ENCODE assay signal across 8 cellular contexts in the genomic region with DNA sequence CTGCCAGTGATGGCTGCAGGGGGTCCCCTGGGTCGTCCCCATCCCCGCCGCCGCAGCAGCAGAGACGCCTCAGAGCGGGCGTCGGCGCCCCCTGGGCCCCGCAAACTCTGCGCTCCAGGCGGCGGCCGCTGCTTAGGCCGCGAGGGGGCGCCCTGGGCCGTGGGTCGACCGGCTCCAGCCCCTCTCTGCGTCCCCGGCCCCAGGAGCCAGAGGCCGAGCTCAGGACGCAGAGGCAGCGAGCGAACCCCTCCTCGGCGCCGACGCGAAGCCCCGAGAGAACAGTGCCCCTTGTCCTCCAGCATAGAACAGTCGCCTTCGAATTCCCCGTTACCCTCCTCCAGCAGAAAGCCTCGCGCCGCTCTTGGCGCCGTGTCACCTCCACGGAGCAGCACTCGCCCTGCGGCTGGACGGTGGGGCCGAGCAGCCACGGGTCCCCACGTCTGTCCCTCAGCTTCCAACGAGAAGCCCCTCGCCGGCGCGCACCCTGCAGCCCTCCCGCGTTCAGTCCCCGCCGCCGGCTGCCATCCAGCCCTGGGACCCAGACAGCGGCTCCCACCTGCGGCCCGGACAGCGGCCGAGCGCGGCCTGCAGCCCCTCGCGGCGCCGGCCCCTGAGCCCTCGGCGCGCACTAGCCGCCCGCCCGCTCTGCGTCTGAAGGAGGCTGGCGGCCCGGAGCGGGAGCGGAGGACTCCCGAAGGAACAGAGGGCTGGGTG.
DNase-seq lines count a peak whose midpoint lies in the region; ATAC-seq and TF ChIP-seq lines count a peak whose summit lies in the region.

No MANE protein-coding gene starts in this region.

- DNase-seq in NCI-H446 (lab: John Stamatoyannopoulos, UW) (peak; percentile 8 to 72), NCI-H446 treated with DMSO at 0.1 percent for 48 hours (lab: John Stamatoyannopoulos, UW) (no peak), MV-4-11 (lab: John Stamatoyannopoulos, UW) (peak; percentile 27), coronary artery (ENCODE audit: low spot score) (peak; percentile 74), left kidney (ENCODE audit: low read depth, low spot score) (peak; percentile 93)
- peak; percentile 5 for DNase-seq in activated CD4-positive, CD25-positive, alpha-beta regulatory T cell treated with anti-CD3 and anti-CD28 coated beads, Interleukin-2, amount 50 U/mL, for 16 hours (ENCODE audit: low read depth, low spot score)
- DNase-seq in stimulated activated CD4-positive, alpha-beta T cell treated with anti-CD3 and anti-CD28 coated beads, TNF-alpha, amount 100 ng/mL, for 48 hours (ENCODE audit: low read depth in 3 of 3): peak in 2 of 3 donors; percentile 27 to 57

- H3K27ac ChIP-seq in coronary artery: peak overlapping the region; percentile 73 to 89

- peak; percentile 73 for ATAC-seq in HG02571 (IDR thresholded peaks at IDR 0.05; ENCODE audit: unreplicated experiment)

- peak; percentile 94 for TF ChIP-seq CTCF in coronary artery (IDR thresholded peaks at IDR 0.05)

- peak overlapping the region; percentile 85 for H3K4me3 ChIP-seq in coronary artery
